ENCODE assay signal across 9 cellular contexts in genomic region chrX:107429090-107429489, GRCh38. TPM values are rescaled to one million over a fixed set of nuclear protein-coding genes. Genes with fewer than 3 reads are reported as not detected.
A peak's percentile ranks its signal among the peaks of the same experiment; 100 is the strongest.
DNase-seq lines count a peak whose midpoint lies in the region; ATAC-seq and TF ChIP-seq lines count a peak whose summit lies in the region.
"Had no signal": no experiment of that assay in that cellular context is flagged by ENCODE, and none has a peak within 500 bp of the region (broad histone marks: within the 10 kb centered on the region; RNA-seq: fewer than 3 reads in every experiment).

No MANE protein-coding gene starts in this region.

- no peak overlapping the region for H3K9ac ChIP-seq in DND-41 (ENCODE audit: low read depth, low read length)

- H3K36me3 ChIP-seq in DND-41 (ENCODE audit: insufficient read depth, low read length) (no peaks in the 10 kb centered on the region), right lobe of liver (no peaks in the 10 kb centered on the region)

- intact Hi-C loops in right lobe of liver (cut with DNase I), result no loop called here
- intact Hi-C loops in posterior vena cava (cut with DNase I), result no loop called here

- no peaks in the 10 kb centered on the region for H3K9me3 ChIP-seq in DND-41 (ENCODE audit: insufficient read depth, low read length, severe bottlenecking)
- H3K9me3 ChIP-seq in right lobe of liver, result no peaks in the 10 kb centered on the region

- no peaks in the 10 kb centered on the region for H3K27me3 ChIP-seq in DND-41 (ENCODE audit: insufficient read depth, low read length, poor library complexity)
- H3K27me3 ChIP-seq in right lobe of liver, result no peaks in the 10 kb centered on the region

- TF ChIP-seq POLR2A in right lobe of liver (IDR thresholded peaks at IDR 0.05), result no peak

- ATAC-seq in DND-41 (ENCODE audit: insufficient read depth, low read depth), result no peak
- ATAC-seq in right lobe of liver, result no peak
- no peak for ATAC-seq in HG03354 (IDR thresholded peaks at IDR 0.05; ENCODE audit: poor library complexity, severe bottlenecking, unreplicated experiment)
- ATAC-seq in HG03159 (IDR thresholded peaks at IDR 0.05; ENCODE audit: unreplicated experiment), result no peak
- ATAC-seq in GM19035 (IDR thresholded peaks at IDR 0.05; ENCODE audit: unreplicated experiment), result no peak

- no peaks in the 10 kb centered on the region for H4K20me1 ChIP-seq in DND-41 (ENCODE audit: insufficient read depth, low read length)

- DNase-seq in DND-41 (peak; percentile 12), HK-2 (ENCODE audit: unreplicated experiment) (peak; percentile 26), right lobe of liver (peak in 2 of 3 donors; percentile 27 to 46), posterior vena cava (ENCODE audit: low spot score) (no peak)
- peak; percentile 33 to 45 for DNase-seq in activated CD4-positive, alpha-beta T cell treated with anti-CD3 and anti-CD28 coated beads, Interleukin-2, amount 50 U/mL, for 48 hours

- H3K27ac ChIP-seq in DND-41 (ENCODE audit: low read length) (no peak overlapping the region), right lobe of liver (no peak overlapping the region)
- H3K27ac ChIP-seq: skin epidermis had no signal

- H3K4me1 ChIP-seq in DND-41 (ENCODE audit: insufficient read depth, low read length) (no peaks in the 10 kb centered on the region), right lobe of liver (no peaks in the 10 kb centered on the region)

- no peak overlapping the region for H2AFZ ChIP-seq in DND-41 (ENCODE audit: low read depth, low read length)

- 34% methylated on average over 2 of the region's 6 CpGs for WGBS in right lobe of liver (ENCODE audit: insufficient coverage, low coverage, low lambda C conversion rate, missing lambda C conversion rate)

- TF ChIP-seq CTCF in DND-41 (IDR thresholded peaks at IDR 0.05; ENCODE audit: borderline replicate concordance, extremely low read depth, low read length, poor library complexity, severe bottlenecking), result peak; percentile 45
- TF ChIP-seq CTCF in right lobe of liver (IDR thresholded peaks at IDR 0.05), result peak; percentile 17 to 47 (median 44)

- no peak overlapping the region for H3K4me3 ChIP-seq in DND-41 (ENCODE audit: low read depth in 1 of 2, low read length in 2 of 2)
- H3K4me3 ChIP-seq in right lobe of liver, result no peak overlapping the region
- H3K4me3 ChIP-seq: skin epidermis had no signal

- H3K4me2 ChIP-seq in DND-41 (ENCODE audit: insufficient read depth, low read length), result no peak overlapping the region

- no peaks in the 10 kb centered on the region for H3K79me2 ChIP-seq in DND-41 (ENCODE audit: insufficient read depth, low read length)

RNA-seq across cellular contexts. Expression of gene FRMPD3, which starts 20.4 kb away (rescaled TPM):
- not detected for total RNA-seq in right lobe of liver
- 1 to 10 TPM; 1.0 to 1.8 TPM for total RNA-seq in posterior vena cava
